ENCODE assay signal across 10 cellular contexts in genomic region chr11:68844376-68844775, GRCh38. TPM values are rescaled to one million over a fixed set of nuclear protein-coding genes. Genes with fewer than 3 reads are reported as not detected.
A peak's percentile ranks its signal among the peaks of the same experiment; 100 is the strongest.
DNase-seq lines count a peak whose midpoint lies in the region; ATAC-seq, FAIRE-seq and TF ChIP-seq lines count a peak whose summit lies in the region.
"Had no signal": no experiment of that assay in that cellular context is flagged by ENCODE, and none has a peak within 500 bp of the region (broad histone marks: within the 10 kb centered on the region; RNA-seq: fewer than 3 reads in every experiment).

No MANE protein-coding gene starts in this region.

- FAIRE-seq in keratinocyte (lab: Jason Lieb, UNC), result no peak
- FAIRE-seq: A204.1 had no signal

- H3K36me3 ChIP-seq in keratinocyte (ENCODE audit: control insufficient read depth in 2 of 2, extremely low read depth in 1 of 2, insufficient read depth in 2 of 2, low read length in 2 of 2), result no peaks in the 10 kb centered on the region

- dilution Hi-C loops in keratinocyte (cut with MboI; ENCODE audit: extremely low pct_ligation_motif_present, low sequenced_read_pairs), result no loop called here

- H3K4me2 ChIP-seq in keratinocyte (ENCODE audit: control insufficient read depth, extremely low read depth, insufficient read depth, low read depth, low read length), result peak overlapping the region; percentile 80

- H3K4me3 ChIP-seq in keratinocyte (ENCODE audit: control insufficient read depth in 2 of 3, extremely low read depth in 1 of 3, insufficient read depth in 2 of 3, low read depth in 1 of 3, low read length in 3 of 3) (no peak overlapping the region), lower leg skin (ENCODE audit: low read depth, poor library complexity, severe bottlenecking) (no peak overlapping the region)

- no peak overlapping the region for H3K27ac Mint-ChIP-seq in activated CD4-positive, alpha-beta T cell treated with anti-CD3 and anti-CD28 coated beads, Interleukin-2, amount 10 ng/mL, durations not matched to agents 24 days and 14 days
- no peak overlapping the region for H3K27ac Mint-ChIP-seq in activated B cell treated with CpG ODN at 0.5 μM for 24 hours
- H3K27ac Mint-ChIP-seq in stimulated activated memory B cell treated with anti-CD40 and anti-IgM and Interleukin-4, amounts not matched to agents 10 μg/mL and 1 μg/mL and 100 μg/mL, for 72 hours, result peak overlapping the region; percentile 83

- no peaks in the 10 kb centered on the region for H3K9me1 ChIP-seq in keratinocyte (ENCODE audit: control insufficient read depth, extremely low read depth, insufficient read depth, low read length)

- H3K36me3 Mint-ChIP-seq in activated CD4-positive, alpha-beta T cell treated with anti-CD3 and anti-CD28 coated beads, Interleukin-2, amount 10 ng/mL, durations not matched to agents 24 days and 14 days (ENCODE audit: low read depth), result no peaks in the 10 kb centered on the region
- H3K36me3 Mint-ChIP-seq in activated B cell treated with CpG ODN at 0.5 μM for 24 hours (ENCODE audit: low read depth), result peaks cover 5% of the 10 kb centered on the region
- no peaks in the 10 kb centered on the region for H3K36me3 Mint-ChIP-seq in stimulated activated memory B cell treated with anti-CD40 and anti-IgM and Interleukin-4, amounts not matched to agents 10 μg/mL and 1 μg/mL and 100 μg/mL, for 72 hours

- no peaks in the 10 kb centered on the region for H4K20me1 ChIP-seq in keratinocyte (ENCODE audit: control insufficient read depth, extremely low read depth, insufficient read depth, low read length)

- intact Hi-C loops in activated CD4-positive, alpha-beta T cell treated with anti-CD3 and anti-CD28 coated beads, Interleukin-2, amount 10 ng/mL, durations not matched to agents 24 days and 14 days (cut with micrococcal nuclease), result loop anchor here (1.0 to 5.0 kb wide), 4 partner anchors 211 to 1358 kb away; partner anchors contain the start of genes CCND1 and FADD
- intact Hi-C loops in activated B cell treated with CpG ODN at 0.5 μM for 24 hours (cut with micrococcal nuclease) (loop anchor here (1.0 to 10.0 kb wide), 7 partner anchors 47 to 830 kb away; partner anchors contain the start of genes CCND1 and LTO1), lower leg skin (cut with DNase I; ENCODE audit: low total_unique reads) (no loop called here)

- no peak for ATAC-seq in activated B cell treated with CpG ODN at 0.5 μM for 24 hours (ENCODE audit: low read depth)
- ATAC-seq in stimulated activated memory B cell treated with anti-CD40 and anti-IgM and Interleukin-4, amounts not matched to agents 10 μg/mL and 1 μg/mL and 100 μg/mL, for 72 hours, result no peak

- H3K27me3 Mint-ChIP-seq in activated CD4-positive, alpha-beta T cell treated with anti-CD3 and anti-CD28 coated beads, Interleukin-2, amount 10 ng/mL, durations not matched to agents 24 days and 14 days, result peaks cover 15% of the 10 kb centered on the region
- H3K27me3 Mint-ChIP-seq in activated B cell treated with CpG ODN at 0.5 μM for 24 hours, result peaks cover 4% of the 10 kb centered on the region
- no peaks in the 10 kb centered on the region for H3K27me3 Mint-ChIP-seq in stimulated activated memory B cell treated with anti-CD40 and anti-IgM and Interleukin-4, amounts not matched to agents 10 μg/mL and 1 μg/mL and 100 μg/mL, for 72 hours

- no peak overlapping the region for H3K27ac ChIP-seq in keratinocyte (ENCODE audit: control insufficient read depth, insufficient read depth, low read length)

- peaks cover 8% of the 10 kb centered on the region for H3K27me3 ChIP-seq in keratinocyte (ENCODE audit: control insufficient read depth, extremely low read depth, insufficient read depth, low read length)

- H3K4me3 Mint-ChIP-seq in activated CD4-positive, alpha-beta T cell treated with anti-CD3 and anti-CD28 coated beads, Interleukin-2, amount 10 ng/mL, durations not matched to agents 24 days and 14 days, result peak overlapping the region; percentile 81
- H3K4me3 Mint-ChIP-seq in activated B cell treated with CpG ODN at 0.5 μM for 24 hours, result peak overlapping the region; percentile 97
- H3K4me3 Mint-ChIP-seq in stimulated activated memory B cell treated with anti-CD40 and anti-IgM and Interleukin-4, amounts not matched to agents 10 μg/mL and 1 μg/mL and 100 μg/mL, for 72 hours, result peak overlapping the region; percentile 83

- CTCF ChIA-PET in activated B cell treated with CpG ODN at 0.5 μM for 24 hours (lab: Charles Lee), result interaction anchor here (0.7 to 4.7 kb wide), 14 partner anchors 10 to 260 kb away, joined by 3 to 41 read pairs (median 5); no protein-coding TSS in a partner anchor

- H3K9me3 Mint-ChIP-seq in activated CD4-positive, alpha-beta T cell treated with anti-CD3 and anti-CD28 coated beads, Interleukin-2, amount 10 ng/mL, durations not matched to agents 24 days and 14 days, result no peaks in the 10 kb centered on the region
- H3K9me3 Mint-ChIP-seq in activated B cell treated with CpG ODN at 0.5 μM for 24 hours, result no peaks in the 10 kb centered on the region
- no peaks in the 10 kb centered on the region for H3K9me3 Mint-ChIP-seq in stimulated activated memory B cell treated with anti-CD40 and anti-IgM and Interleukin-4, amounts not matched to agents 10 μg/mL and 1 μg/mL and 100 μg/mL, for 72 hours

- H3K4me1 Mint-ChIP-seq in activated CD4-positive, alpha-beta T cell treated with anti-CD3 and anti-CD28 coated beads, Interleukin-2, amount 10 ng/mL, durations not matched to agents 24 days and 14 days, result peaks cover 29% of the 10 kb centered on the region
- H3K4me1 Mint-ChIP-seq in activated B cell treated with CpG ODN at 0.5 μM for 24 hours, result peaks cover 34% of the 10 kb centered on the region
- H3K4me1 Mint-ChIP-seq in stimulated activated memory B cell treated with anti-CD40 and anti-IgM and Interleukin-4, amounts not matched to agents 10 μg/mL and 1 μg/mL and 100 μg/mL, for 72 hours, result peaks cover 23% of the 10 kb centered on the region

- POLR2A ChIA-PET in activated B cell treated with CpG ODN at 0.5 μM for 24 hours (lab: Charles Lee), result interaction anchor here (0.8 to 1.3 kb wide), 4 partner anchors 19 to 212 kb away, joined by 3 to 8 read pairs (median 4); no protein-coding TSS in a partner anchor

- no peak overlapping the region for H3K9ac ChIP-seq in keratinocyte (ENCODE audit: control insufficient read depth, extremely low read depth, insufficient read depth, low read length)

- H3K79me2 ChIP-seq in keratinocyte (ENCODE audit: control insufficient read depth, insufficient read depth, low read length), result no peaks in the 10 kb centered on the region

- no peak for TF ChIP-seq CTCF in activated B cell treated with CpG ODN at 0.5 μM for 24 hours (IDR thresholded peaks at IDR 0.05)
- no peak for TF ChIP-seq CTCF in keratinocyte (optimal IDR thresholded peaks at IDR 0.05 in 1 of 3, IDR thresholded peaks at IDR 0.05 in 1 of 3, conservative IDR thresholded peaks at IDR 0.05 in 1 of 3; ENCODE audit: extremely low read depth in 1 of 3, insufficient read depth in 2 of 3, low read length in 3 of 3)
- no peak for TF ChIP-seq CTCF in lower leg skin (IDR thresholded peaks at IDR 0.05)

- H3K4me1 ChIP-seq in keratinocyte (ENCODE audit: control insufficient read depth, extremely low read depth, insufficient read depth, low read length), result peaks cover 22% of the 10 kb centered on the region

- no peak overlapping the region for H2AFZ ChIP-seq in keratinocyte (ENCODE audit: control insufficient read depth, low read length)

- WGBS in lower leg skin, 2 donors, result 84 to 89% methylated on average over 3 of the region's 3 CpGs

- no peak for DNase-seq in activated CD4-positive, alpha-beta T cell treated with anti-CD3 and anti-CD28 coated beads, Interleukin-2, amount 10 ng/mL, durations not matched to agents 24 days and 14 days
- no peak for DNase-seq in activated CD4-positive, alpha-beta T cell treated with anti-CD3 and anti-CD28 coated beads, Interleukin-2, amount 50 U/mL, for 1 hour
- DNase-seq in activated B cell treated with CpG ODN at 0.5 μM for 24 hours (no peak), keratinocyte (ENCODE audit: low read depth, low spot score) (no peak), lower leg skin (ENCODE audit: low spot score in 2 of 2) (no peak), NCI-H524 (lab: John Stamatoyannopoulos, UW) (no peak), NK-92 (lab: John Stamatoyannopoulos, UW; ENCODE audit: unreplicated experiment) (no peak)
- DNase-seq: HCEC 1CT had no signal

- H3K9me3 ChIP-seq in keratinocyte (ENCODE audit: control insufficient read depth, low read depth, low read length), result no peaks in the 10 kb centered on the region

- TF ChIP-seq POLR2A in lower leg skin (IDR thresholded peaks at IDR 0.05), result no peak

RNA-seq across cellular contexts. Expression of gene CPT1A, which starts 2.7 kb away (rescaled TPM):
- total RNA-seq in activated CD4-positive, alpha-beta T cell treated with anti-CD3 and anti-CD28 coated beads, Interleukin-2, amount 10 ng/mL, durations not matched to agents 24 days and 14 days, result 25.2 and 25.9 TPM in 2 replicates
- total RNA-seq in activated B cell treated with CpG ODN at 0.5 μM for 24 hours (16.7 and 17.2 TPM in 2 replicates), lower leg skin (10 to 100 TPM; 23.4 to 95.8 (median 46.0) TPM)
- 12.0 to 25.5 TPM (median 12.9 TPM) in 3 replicates for polyA plus RNA-seq in keratinocyte
- 17.0 TPM for polyA plus RNA-seq in keratinocyte (2011; ENCODE audit: low read depth)
- polyA plus RNA-seq in keratinocyte (2011; cell fraction: cytosol; rRNA removed), result 10.7 and 11.6 TPM in 2 replicates
- 35.0 and 37.1 TPM in 2 replicates for polyA plus RNA-seq in keratinocyte (2011; cell fraction: nucleus; rRNA removed)
- 13.3 and 25.6 TPM in 2 replicates for polyA plus RNA-seq in keratinocyte (2012; ENCODE audit: low replicate concordance)
- 36.9 to 65.1 TPM (median 42.2 TPM) in 3 replicates for polyA minus RNA-seq in keratinocyte
- polyA minus RNA-seq in keratinocyte (2011; cell fraction: cytosol; rRNA and poly(A)+ RNA removed), result 33.8 TPM
- polyA minus RNA-seq in keratinocyte (2011; cell fraction: nucleus; rRNA and poly(A)+ RNA removed), result 70.4 and 95.8 TPM in 2 replicates

RNA-seq across cellular contexts. Expression of gene MRPL21, which starts 59.3 kb away (rescaled TPM):
- 120 and 128 TPM in 2 replicates for total RNA-seq in activated CD4-positive, alpha-beta T cell treated with anti-CD3 and anti-CD28 coated beads, Interleukin-2, amount 10 ng/mL, durations not matched to agents 24 days and 14 days
- 49.9 and 60.0 TPM in 2 replicates for total RNA-seq in activated B cell treated with CpG ODN at 0.5 μM for 24 hours
- polyA plus RNA-seq in keratinocyte, result 85.8 to 120 TPM (median 115 TPM) in 3 replicates
- polyA plus RNA-seq in keratinocyte (2011; ENCODE audit: low read depth), result 39.1 TPM
- 69.4 and 91.8 TPM in 2 replicates for polyA plus RNA-seq in keratinocyte (2011; cell fraction: cytosol; rRNA removed)
- 38.2 and 40.5 TPM in 2 replicates for polyA plus RNA-seq in keratinocyte (2011; cell fraction: nucleus; rRNA removed)
- polyA plus RNA-seq in keratinocyte (2012; ENCODE audit: low replicate concordance), result 65.3 and 103 TPM in 2 replicates
- polyA minus RNA-seq in keratinocyte, result 26.2 to 34.7 TPM (median 31.8 TPM) in 3 replicates
- polyA minus RNA-seq in keratinocyte (2011; cell fraction: cytosol; rRNA and poly(A)+ RNA removed), result 67.5 TPM
- polyA minus RNA-seq in keratinocyte (2011; cell fraction: nucleus; rRNA and poly(A)+ RNA removed), result 12.7 and 12.9 TPM in 2 replicates
- 10 to 100 TPM; 34.0 to 54.5 (median 41.8) TPM for total RNA-seq in lower leg skin

RNA-seq across cellular contexts. Expression of gene IGHMBP2, which starts 59.3 kb away (rescaled TPM):
- total RNA-seq in activated CD4-positive, alpha-beta T cell treated with anti-CD3 and anti-CD28 coated beads, Interleukin-2, amount 10 ng/mL, durations not matched to agents 24 days and 14 days, result 39.2 and 39.8 TPM in 2 replicates
- 24.2 and 33.8 TPM in 2 replicates for total RNA-seq in activated B cell treated with CpG ODN at 0.5 μM for 24 hours
- polyA plus RNA-seq in keratinocyte, result 6.2 to 10.0 TPM (median 7.3 TPM) in 3 replicates
- 8.5 TPM for polyA plus RNA-seq in keratinocyte (2011; ENCODE audit: low read depth)
- 4.2 and 7.1 TPM in 2 replicates for polyA plus RNA-seq in keratinocyte (2011; cell fraction: cytosol; rRNA removed)
- 21.3 and 27.7 TPM in 2 replicates for polyA plus RNA-seq in keratinocyte (2011; cell fraction: nucleus; rRNA removed)
- 6.8 and 7.4 TPM in 2 replicates for polyA plus RNA-seq in keratinocyte (2012; ENCODE audit: low replicate concordance)
- 8.4 to 19.3 TPM (median 12.9 TPM) in 3 replicates for polyA minus RNA-seq in keratinocyte
- polyA minus RNA-seq in keratinocyte (2011; cell fraction: cytosol; rRNA and poly(A)+ RNA removed), result 8.1 TPM
- polyA minus RNA-seq in keratinocyte (2011; cell fraction: nucleus; rRNA and poly(A)+ RNA removed), result 12.2 and 14.3 TPM in 2 replicates
- total RNA-seq in lower leg skin, result 10 to 100 TPM; 18.6 to 33.3 (median 30.5) TPM
